ENCODE assay signal across 22 cellular contexts in the genomic region with DNA sequence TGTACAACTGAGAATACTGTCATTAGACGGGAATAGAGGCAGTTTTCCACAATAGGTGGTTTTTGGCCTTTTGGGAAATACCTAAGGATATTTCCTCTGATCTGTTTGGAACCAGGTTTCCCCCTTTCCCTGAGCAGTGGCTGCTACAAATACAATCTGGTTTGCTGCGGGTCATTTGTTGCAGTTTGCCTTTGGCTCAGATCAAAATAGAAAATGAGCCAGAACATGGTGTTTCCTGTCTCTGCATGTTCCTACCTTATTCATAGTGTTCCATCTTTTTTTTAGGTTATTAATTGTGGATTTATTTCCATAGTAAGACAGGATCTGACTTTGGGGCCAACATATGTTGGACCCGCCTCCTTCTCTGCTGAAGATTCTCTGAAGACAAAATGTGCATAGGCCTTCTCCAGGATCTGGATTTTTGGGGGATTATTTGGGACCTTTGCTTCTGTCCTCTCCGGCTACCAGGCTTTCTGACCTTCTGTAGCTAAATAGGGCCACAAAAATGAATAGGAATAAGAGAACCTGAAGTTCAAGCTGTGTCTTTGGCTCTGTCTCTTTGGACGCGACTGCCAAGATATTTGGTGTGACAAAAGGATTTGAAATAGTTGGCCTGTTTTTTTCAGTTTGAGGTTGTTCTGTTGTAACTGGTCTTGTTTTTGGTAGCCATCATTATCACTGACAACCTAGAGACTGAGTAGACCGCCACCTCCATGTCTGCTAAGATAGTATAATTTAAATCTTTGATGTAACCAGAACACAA.
DNase-seq lines count a peak whose midpoint lies in the region; ATAC-seq and TF ChIP-seq lines count a peak whose summit lies in the region.
"Had no signal": no experiment of that assay in that cellular context is flagged by ENCODE, and none has a peak within 500 bp of the region (broad histone marks: within the 10 kb centered on the region; RNA-seq: fewer than 3 reads in every experiment).

No MANE protein-coding gene starts in this region.

- CTCF ChIA-PET in activated naive CD4-positive, alpha-beta T cell treated with anti-CD3 and anti-CD28 coated beads for 36 hours (lab: Charles Lee) = no interaction called here
- CTCF ChIA-PET in T-cell (lab: Charles Lee) (no interaction called here), mammary epithelial cell (lab: Charles Lee; ENCODE audit: low non-redundant PET) (no interaction called here)

- no peak overlapping the region for H3K4me2 ChIP-seq in mammary epithelial cell (ENCODE audit: insufficient read depth, low read depth, low read length)

- POLR2A ChIA-PET in T-cell (lab: Charles Lee) = no interaction called here

- no peak overlapping the region for H2AFZ ChIP-seq in mammary epithelial cell (ENCODE audit: low read depth, low read length)

- no peaks in the 10 kb centered on the region for H3K79me2 ChIP-seq in mammary epithelial cell (ENCODE audit: insufficient read depth, low read length)

- no peaks in the 10 kb centered on the region for H3K9me3 ChIP-seq in esophagus muscularis mucosa
- H3K9me3 ChIP-seq in mammary epithelial cell (replicated peaks; ENCODE audit: insufficient read depth, low read length) = no peaks in the 10 kb centered on the region
- H3K9me3 ChIP-seq: uterus had no signal

- H3K4me1 ChIP-seq in esophagus muscularis mucosa (peaks cover 59 to 68% (median 64%) of the 10 kb centered on the region in 4 donors), mammary epithelial cell (ENCODE audit: insufficient read depth, low read length) (peaks cover 57% of the 10 kb centered on the region)

- TF ChIP-seq POLR2A in esophagus muscularis mucosa (IDR thresholded peaks at IDR 0.05; ENCODE audit: low read depth) = no peak

- in situ Hi-C loops in mammary epithelial cell (cut with MboI; ENCODE audit: low sequenced_read_pairs in 2 of 2) = loop anchor here (10.0 to 25.0 kb wide), 2 partner anchors 267 to 644 kb away; no protein-coding TSS in a partner anchor

- no TSS peak for BruUV-seq in mammary epithelial cell (replicated peaks; lab: Mats Ljungman, UMichigan)

- peaks cover 39% of the 10 kb centered on the region for H3K36me3 Mint-ChIP-seq in activated naive CD4-positive, alpha-beta T cell treated with anti-CD3 and anti-CD28 coated beads for 36 hours (ENCODE audit: low read depth)
- peaks cover 40% of the 10 kb centered on the region for H3K36me3 Mint-ChIP-seq in T-cell
- H3K36me3 Mint-ChIP-seq in stimulated activated effector memory CD8-positive, alpha-beta T cell treated with anti-CD3 and anti-CD28 coated beads, Interleukin-12 subunit alpha, Interleukin-12 subunit beta, amount 100 ng/mL, for 72 hours = peaks cover 92% of the 10 kb centered on the region
- H3K36me3 Mint-ChIP-seq in stimulated activated naive B cell treated with anti-CD40 and anti-IgM and Interleukin-4, amounts not matched to agents 10 μg/mL and 1 μg/mL and 100 μg/mL, for 72 hours = peaks cover 2 to 3% of the 10 kb centered on the region in 2 donors
- H3K36me3 Mint-ChIP-seq: naive B cell had no signal

- no peak overlapping the region for H3K4me3 Mint-ChIP-seq in activated naive CD4-positive, alpha-beta T cell treated with anti-CD3 and anti-CD28 coated beads for 36 hours
- H3K4me3 Mint-ChIP-seq in T-cell = no peak overlapping the region
- H3K4me3 Mint-ChIP-seq in stimulated activated effector memory CD8-positive, alpha-beta T cell treated with anti-CD3 and anti-CD28 coated beads, Interleukin-12 subunit alpha, Interleukin-12 subunit beta, amount 100 ng/mL, for 72 hours = no peak overlapping the region
- H3K4me3 Mint-ChIP-seq in stimulated activated naive B cell treated with anti-CD40 and anti-IgM and Interleukin-4, amounts not matched to agents 10 μg/mL and 1 μg/mL and 100 μg/mL, for 72 hours = no peak overlapping the region
- H3K4me3 Mint-ChIP-seq: naive B cell had no signal

- H3K27ac Mint-ChIP-seq in activated naive CD4-positive, alpha-beta T cell treated with anti-CD3 and anti-CD28 coated beads for 36 hours = peak overlapping the region; percentile 60
- H3K27ac Mint-ChIP-seq in T-cell = peak overlapping the region; percentile 96
- peak overlapping the region; percentile 78 for H3K27ac Mint-ChIP-seq in stimulated activated effector memory CD8-positive, alpha-beta T cell treated with anti-CD3 and anti-CD28 coated beads, Interleukin-12 subunit alpha, Interleukin-12 subunit beta, amount 100 ng/mL, for 72 hours
- H3K27ac Mint-ChIP-seq in stimulated activated naive B cell treated with anti-CD40 and anti-IgM and Interleukin-4, amounts not matched to agents 10 μg/mL and 1 μg/mL and 100 μg/mL, for 72 hours = no peak overlapping the region
- H3K27ac Mint-ChIP-seq: progenitor cell of endocrine pancreas had no signal

- H3K4me3 ChIP-seq in esophagus muscularis mucosa (no peak overlapping the region), mammary epithelial cell (replicated peaks in 1 of 3; ENCODE audit: insufficient read depth in 1 of 3, low read depth in 2 of 3, low read length in 3 of 3) (no peak overlapping the region)
- H3K4me3 ChIP-seq: uterus had no signal

- TF ChIP-seq EP300 in esophagus muscularis mucosa (IDR thresholded peaks at IDR 0.05) = no peak

- WGBS in esophagus muscularis mucosa = 79% methylated on average over 7 of the region's 7 CpGs
- 91% methylated on average over 7 of the region's 7 CpGs for WGBS in mammary epithelial cell (ENCODE audit: low coverage, missing lambda C conversion rate)

- H3K4me1 Mint-ChIP-seq in activated naive CD4-positive, alpha-beta T cell treated with anti-CD3 and anti-CD28 coated beads for 36 hours (ENCODE audit: low read depth) = peaks cover 83% of the 10 kb centered on the region
- H3K4me1 Mint-ChIP-seq in T-cell = peaks cover 85 to 93% (median 92%) of the 10 kb centered on the region in 3 donors
- peaks cover 88% of the 10 kb centered on the region for H3K4me1 Mint-ChIP-seq in stimulated activated effector memory CD8-positive, alpha-beta T cell treated with anti-CD3 and anti-CD28 coated beads, Interleukin-12 subunit alpha, Interleukin-12 subunit beta, amount 100 ng/mL, for 72 hours
- H3K4me1 Mint-ChIP-seq in stimulated activated naive B cell treated with anti-CD40 and anti-IgM and Interleukin-4, amounts not matched to agents 10 μg/mL and 1 μg/mL and 100 μg/mL, for 72 hours = peaks cover 28 to 35% of the 10 kb centered on the region in 2 donors

- TF ChIP-seq CTCF in esophagus muscularis mucosa (IDR thresholded peaks at IDR 0.05) = no peak
- TF ChIP-seq CTCF in mammary epithelial cell (conservative IDR thresholded peaks at IDR 0.05 in 1 of 2, IDR thresholded peaks at IDR 0.05 in 1 of 2; ENCODE audit: extremely low read depth in 1 of 2, insufficient read depth in 1 of 2, low read depth in 1 of 2, low read length in 2 of 2) = no peak

- no peaks in the 10 kb centered on the region for H3K27me3 Mint-ChIP-seq in activated naive CD4-positive, alpha-beta T cell treated with anti-CD3 and anti-CD28 coated beads for 36 hours (ENCODE audit: low read depth)
- no peaks in the 10 kb centered on the region for H3K27me3 Mint-ChIP-seq in T-cell
- no peaks in the 10 kb centered on the region for H3K27me3 Mint-ChIP-seq in stimulated activated naive B cell treated with anti-CD40 and anti-IgM and Interleukin-4, amounts not matched to agents 10 μg/mL and 1 μg/mL and 100 μg/mL, for 72 hours
- H3K27me3 Mint-ChIP-seq: naive B cell had no signal

- H3K9ac ChIP-seq in mammary epithelial cell (ENCODE audit: insufficient read depth, low read length) = no peak overlapping the region

- H3K36me3 ChIP-seq in esophagus muscularis mucosa = no peaks in the 10 kb centered on the region
- H3K36me3 ChIP-seq in mammary epithelial cell (ENCODE audit: insufficient read depth, low read length) = no peaks in the 10 kb centered on the region
- H3K36me3 ChIP-seq: uterus had no signal

- DNase-seq in activated naive CD4-positive, alpha-beta T cell treated with anti-CD3 and anti-CD28 coated beads for 36 hours = no peak
- DNase-seq in activated naive CD4-positive, alpha-beta T cell (lab: John Stamatoyannopoulos, UW) = no peak
- DNase-seq in T-cell = no peak
- DNase-seq in esophagus muscularis mucosa (ENCODE audit: extremely low spot score) = peak; percentile 55
- no peak for DNase-seq in stimulated activated effector memory CD8-positive, alpha-beta T cell treated with anti-CD3 and anti-CD28 coated beads, Interleukin-12 subunit alpha, Interleukin-12 subunit beta, amount 100 ng/mL, for 72 hours (ENCODE audit: low spot score in 2 of 2)
- DNase-seq in stimulated activated naive B cell treated with anti-CD40 and anti-IgM and Interleukin-4, amounts not matched to agents 10 μg/mL and 1 μg/mL and 100 μg/mL, for 72 hours = no peak
- DNase-seq in retina = no peak
- no peak for DNase-seq in mammary epithelial cell
- DNase-seq: activated naive CD4-positive, alpha-beta T cell treated with Interleukin-2 at 50 U/mL for 16 hours; COR-L47; effector CD4-positive, alpha-beta T cell; GDM1; hypothalamus; KBM-7; left colon; naive B cell; NCI-H1092; NCI-H69; stimulated activated naive CD4-positive, alpha-beta T cell treated with Interleukin-2 at 50 U/mL for 16 hours; uterus had no signal

- H3K9me3 Mint-ChIP-seq in activated naive CD4-positive, alpha-beta T cell treated with anti-CD3 and anti-CD28 coated beads for 36 hours = peaks cover 3% of the 10 kb centered on the region
- H3K9me3 Mint-ChIP-seq in T-cell = peaks cover 0 to 3% (median 0%) of the 10 kb centered on the region in 3 donors
- no peaks in the 10 kb centered on the region for H3K9me3 Mint-ChIP-seq in stimulated activated effector memory CD8-positive, alpha-beta T cell treated with anti-CD3 and anti-CD28 coated beads, Interleukin-12 subunit alpha, Interleukin-12 subunit beta, amount 100 ng/mL, for 72 hours
- H3K9me3 Mint-ChIP-seq in stimulated activated naive B cell treated with anti-CD40 and anti-IgM and Interleukin-4, amounts not matched to agents 10 μg/mL and 1 μg/mL and 100 μg/mL, for 72 hours = peaks cover 0 to 2% of the 10 kb centered on the region in 2 donors

- H3K27ac ChIP-seq in esophagus muscularis mucosa (replicated peaks in 1 of 4) = peak overlapping the region in 3 of 4 donors; percentile 3 to 16 (median 5)
- H3K27ac ChIP-seq in mammary epithelial cell (ENCODE audit: insufficient read depth, low read depth, low read length) = no peak overlapping the region

- no peaks in the 10 kb centered on the region for H3K27me3 ChIP-seq in esophagus muscularis mucosa
- no peaks in the 10 kb centered on the region for H3K27me3 ChIP-seq in mammary epithelial cell (ENCODE audit: insufficient read depth, low read length)
- H3K27me3 ChIP-seq: uterus had no signal

- dilution Hi-C loops in mammary epithelial cell (cut with HindIII; ENCODE audit: low sequenced_read_pairs) = no loop called here

- intact Hi-C loops in activated naive CD4-positive, alpha-beta T cell treated with anti-CD3 and anti-CD28 coated beads for 36 hours (cut with micrococcal nuclease) = loop anchor here (10.0 kb wide), 1 partner anchor 1807 kb away; no protein-coding TSS in a partner anchor
- intact Hi-C loops in esophagus muscularis mucosa (cut with DNase I) = no loop called here
- intact Hi-C loops in mammary epithelial cell (cut with micrococcal nuclease) = no loop called here

- no peaks in the 10 kb centered on the region for H4K20me1 ChIP-seq in mammary epithelial cell (ENCODE audit: insufficient read depth, low read length)

- ATAC-seq in T-cell (replicated peaks in 1 of 4) = no peak
- no peak for ATAC-seq in stimulated activated effector memory CD8-positive, alpha-beta T cell treated with anti-CD3 and anti-CD28 coated beads, Interleukin-12 subunit alpha, Interleukin-12 subunit beta, amount 100 ng/mL, for 72 hours
- no peak for ATAC-seq in stimulated activated naive B cell treated with anti-CD40 and anti-IgM and Interleukin-4, amounts not matched to agents 10 μg/mL and 1 μg/mL and 100 μg/mL, for 72 hours (replicated peaks)
- ATAC-seq: left colon, Panc1 had no signal
